ENCODE assay signal across 15 cellular contexts in genomic region chr13:32880636-32881035, GRCh38.
"Had no signal": no experiment of that assay in that cellular context is flagged by ENCODE, and none has a peak within 500 bp of the region (broad histone marks: within the 10 kb centered on the region; RNA-seq: fewer than 3 reads in every experiment).

No MANE protein-coding gene starts in this region.

- H3K27ac Mint-ChIP-seq: activated CD4-positive, alpha-beta T cell treated with anti-CD3 and anti-CD28 coated beads, Interleukin-2, amount 10 ng/mL, durations not matched to agents 7 days and 5 days; activated T-helper 1 cell treated with anti-CD3 and anti-CD28 coated beads, Interleukin-12 subunit alpha, Interleukin-12 subunit beta, Interleukin-2, Interleukin-4 antibody, amounts not matched to agents 30 ng/mL and 10 ng/mL and 1 ng/mL, durations not matched to agents 14 hours and 24 hours and 36 hours; immature natural killer cell; naive thymus-derived CD4-positive, alpha-beta T cell; stimulated activated naive CD8-positive, alpha-beta T cell treated with anti-CD3 and anti-CD28 coated beads, Interleukin-15, amount 100 ng/mL, for 72 hours; T-helper 2 cell treated with Interferon-gamma antibody and Interleukin-4, amounts not matched to agents 5 μg/mL and 100 μg/mL, for 36 hours had no signal

- H3K27me3 ChIP-seq: ascending aorta, testis had no signal

- H3K36me3 ChIP-seq: ascending aorta, lower lobe of right lung had no signal

- H3K4me3 Mint-ChIP-seq: activated CD4-positive, alpha-beta T cell treated with anti-CD3 and anti-CD28 coated beads, Interleukin-2, amount 10 ng/mL, durations not matched to agents 7 days and 5 days; activated naive CD8-positive, alpha-beta T cell treated with anti-CD3 and anti-CD28 coated beads, Interleukin-2, amount 10 ng/mL, durations not matched to agents 7 days and 5 days; activated T-helper 1 cell treated with anti-CD3 and anti-CD28 coated beads, Interleukin-12 subunit alpha, Interleukin-12 subunit beta, Interleukin-2, Interleukin-4 antibody, amounts not matched to agents 30 ng/mL and 10 ng/mL and 1 ng/mL, durations not matched to agents 14 hours and 24 hours and 36 hours; immature natural killer cell; naive thymus-derived CD4-positive, alpha-beta T cell; stimulated activated naive CD8-positive, alpha-beta T cell treated with anti-CD3 and anti-CD28 coated beads, Interleukin-15, amount 100 ng/mL, for 72 hours; T-helper 2 cell treated with Interferon-gamma antibody and Interleukin-4, amounts not matched to agents 5 μg/mL and 100 μg/mL, for 36 hours had no signal

- H3K4me3 ChIP-seq: ascending aorta, lower lobe of right lung, skin epidermis, testis had no signal

- H3K27me3 Mint-ChIP-seq: stimulated activated naive CD8-positive, alpha-beta T cell treated with anti-CD3 and anti-CD28 coated beads, Interleukin-15, amount 100 ng/mL, for 72 hours had no signal

- H3K9me3 ChIP-seq: ascending aorta, lower lobe of right lung, testis had no signal

- DNase-seq: activated CD4-positive, alpha-beta T cell treated with anti-CD3 and anti-CD28 coated beads, Interleukin-2, amount 10 ng/mL, durations not matched to agents 7 days and 5 days; activated CD4-positive, CD25-positive, alpha-beta regulatory T cell; activated naive CD4-positive, alpha-beta T cell; activated naive CD8-positive, alpha-beta T cell treated with anti-CD3 and anti-CD28 coated beads, Interleukin-2, amount 10 ng/mL, durations not matched to agents 7 days and 5 days; foreskin melanocyte; immature natural killer cell; left cardiac atrium; lower lobe of right lung; naive thymus-derived CD4-positive, alpha-beta T cell; stimulated activated naive CD8-positive, alpha-beta T cell treated with anti-CD3 and anti-CD28 coated beads, Interleukin-15, amount 100 ng/mL, for 72 hours; testis had no signal

- H3K4me1 Mint-ChIP-seq: immature natural killer cell had no signal

- H3K27ac ChIP-seq: ascending aorta, lower lobe of right lung, skin epidermis, testis had no signal

- ATAC-seq: lower lobe of right lung; naive thymus-derived CD4-positive, alpha-beta T cell had no signal

- H3K9me3 Mint-ChIP-seq: immature natural killer cell; stimulated activated naive CD8-positive, alpha-beta T cell treated with anti-CD3 and anti-CD28 coated beads, Interleukin-15, amount 100 ng/mL, for 72 hours; T-helper 2 cell treated with Interferon-gamma antibody and Interleukin-4, amounts not matched to agents 5 μg/mL and 100 μg/mL, for 36 hours had no signal

- H3K36me3 Mint-ChIP-seq: immature natural killer cell had no signal

- H3K4me1 ChIP-seq: lower lobe of right lung had no signal
